9 cellular contexts compared by ENCODE assay signal in the genomic region with DNA sequence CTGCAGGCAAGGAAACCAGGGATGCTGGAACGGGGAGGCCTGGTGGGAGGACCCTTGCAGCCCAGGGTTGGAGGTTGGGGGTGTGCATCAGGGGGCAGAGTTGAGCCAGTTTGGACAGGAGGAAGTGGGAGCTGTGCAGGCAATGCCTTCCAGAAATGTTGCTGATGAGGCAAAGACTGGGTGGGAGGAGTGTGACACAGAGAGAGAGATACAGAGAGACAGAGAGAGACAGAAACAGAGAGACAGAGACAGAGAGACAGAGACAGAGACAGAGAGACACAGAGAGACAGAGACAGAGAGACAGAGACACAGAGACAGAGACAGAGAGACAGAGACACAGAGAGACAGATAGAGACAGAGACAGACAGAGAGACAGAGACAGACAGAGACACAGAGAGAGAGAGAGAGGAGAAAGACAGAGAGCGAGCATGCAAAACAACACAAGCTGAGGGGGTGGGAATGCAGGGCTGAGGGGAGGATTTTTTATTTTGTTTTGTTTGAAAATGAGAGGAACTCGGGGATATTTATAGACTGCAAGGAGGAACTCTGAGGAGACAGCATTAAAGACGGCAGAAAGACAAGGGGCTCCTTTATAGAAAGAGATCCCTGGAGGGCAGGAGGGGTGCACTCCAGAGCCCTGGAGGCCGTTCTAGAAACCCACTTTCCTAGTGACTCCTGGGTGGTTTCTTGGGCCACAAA. TPM values are rescaled to one million over a fixed set of nuclear protein-coding genes. Genes with fewer than 3 reads are reported as not detected.
DNase-seq lines count a peak whose midpoint lies in the region; ATAC-seq, FAIRE-seq and TF ChIP-seq lines count a peak whose summit lies in the region.
"Had no signal": no experiment of that assay in that cellular context is flagged by ENCODE, and none has a peak within 500 bp of the region (broad histone marks: within the 10 kb centered on the region; RNA-seq: fewer than 3 reads in every experiment).

No MANE protein-coding gene starts in this region.

- H3K9me1 ChIP-seq in K562 (ENCODE audit: control insufficient read depth, insufficient read depth, low read length) = no peaks in the 10 kb centered on the region

- ATAC-seq in K562 (no peak), GM19395 (IDR thresholded peaks at IDR 0.05; ENCODE audit: unreplicated experiment) (no peak), HG02623 (IDR thresholded peaks at IDR 0.05; ENCODE audit: unreplicated experiment) (no peak)

- peaks cover 10% of the 10 kb centered on the region; the same call in 1 of the 2 replicates for H4K20me1 ChIP-seq in K562 (replicated peaks; ENCODE audit: control insufficient read depth, insufficient read depth, low read length)

- DNase-seq in SIG-M5 treated with dmso at 0.1 percent for 504 hours (lab: John Stamatoyannopoulos, UW; ENCODE audit: unreplicated experiment) (peak; percentile 74), SIG-M5 (lab: John Stamatoyannopoulos, UW) (no peak), NCI-H1092 treated with DMSO at 0.1 percent for 48 hours (lab: John Stamatoyannopoulos, UW) (peak; percentile 61), K562 (ENCODE audit: extremely low read depth in 1 of 4, low spot score in 3 of 4) (peak in 2 of 4 experiments; percentile 55 to 71), left kidney (ENCODE audit: low read depth, low spot score) (peak; percentile 82), type B pancreatic cell (ENCODE audit: extremely low spot score, unreplicated experiment) (no peak)

- peak overlapping the region; percentile 58 for H2AFZ ChIP-seq in K562 (ENCODE audit: low read depth, low read length)

- no peaks in the 10 kb centered on the region for H3K27me3 Mint-ChIP-seq in type B pancreatic cell

- no peak for TF ChIP-seq POLR2A in K562 (conservative IDR thresholded peaks at IDR 0.05)

- in situ Hi-C loops in K562 (cut with MboI) = no loop called here

- peak overlapping the region; percentile 13 for H3K4me3 Mint-ChIP-seq in type B pancreatic cell

- no TSS peak for BruUV-seq in K562 (replicated peaks; lab: Mats Ljungman, UMichigan)

- POLR2A ChIA-PET in K562 (lab: Yijun Ruan, JAX) = interaction anchor here (0.7 to 1.0 kb wide), 2 partner anchors 14 to 16 kb away, joined by 3 to 4 read pairs; no protein-coding TSS in a partner anchor

- peaks cover 10% of the 10 kb centered on the region for H3K36me3 Mint-ChIP-seq in type B pancreatic cell

- TF ChIP-seq EP300 in K562 (IDR thresholded peaks at IDR 0.05; ENCODE audit: low read length) = no peak

- peak; percentile 82 for FAIRE-seq in K562 (lab: Jason Lieb, UNC)

- H3K36me3 ChIP-seq in K562 (ENCODE audit: control insufficient read depth, insufficient read depth, low read length) = peaks cover 13% of the 10 kb centered on the region

- intact Hi-C loops in K562 (cut with micrococcal nuclease) = loop anchor here (1.0 to 10.0 kb wide), 2 partner anchors 171 to 197 kb away; partner anchors contain the start of genes CFAP99 and ZFYVE28

- H3K4me1 ChIP-seq in K562 (replicated peaks in 1 of 2; ENCODE audit: control insufficient read depth in 2 of 2, insufficient read depth in 2 of 2, low read length in 2 of 2) = peaks cover 11 to 56% of the 10 kb centered on the region in 2 experiments; a peak in 4 of 5 replicates

- H3K9me3 ChIP-seq in K562 (replicated peaks; ENCODE audit: control insufficient read depth, insufficient read depth, low read depth, low read length) = no peaks in the 10 kb centered on the region

- peak; percentile 54 to 66 (median 56); a peak in 4 of 6 replicates for TF ChIP-seq CTCF in K562 (IDR thresholded peaks at IDR 0.05 in 2 of 3, conservative IDR thresholded peaks at IDR 0.05 in 1 of 3; ENCODE audit: insufficient read depth in 2 of 3, low read depth in 1 of 3, low read length in 3 of 3)
- peak; percentile 28 for TF ChIP-seq CTCF in type B pancreatic cell (conservative IDR thresholded peaks at IDR 0.05)

- H3K4me2 ChIP-seq in K562 (ENCODE audit: insufficient read depth, low read length) = no peak overlapping the region

- H3K4me3 ChIP-seq in K562 = no peak overlapping the region
- H3K4me3 ChIP-seq: skin epidermis had no signal

- H3K9me3 Mint-ChIP-seq in type B pancreatic cell = no peaks in the 10 kb centered on the region

- H3K4me1 Mint-ChIP-seq in type B pancreatic cell (ENCODE audit: unreplicated experiment) = peaks cover 42% of the 10 kb centered on the region

- no peaks in the 10 kb centered on the region for H3K27me3 ChIP-seq in K562 (ENCODE audit: control insufficient read depth in 2 of 2, insufficient read depth in 2 of 2, low read length in 2 of 2)

- H3K9ac ChIP-seq in K562 (ENCODE audit: insufficient read depth in 1 of 2, low read depth in 2 of 2, low read length in 2 of 2) = no peak overlapping the region

- CTCF ChIA-PET in K562 (lab: Yijun Ruan, JAX; ENCODE audit: low intra/inter-chr PET ratio) = no interaction called here

- WGBS in K562 (ENCODE audit: insufficient coverage, low coverage, missing lambda C conversion rate) = 58% methylated on average over 5 of the region's 5 CpGs

- peak; percentile 48 to 67 for TF ChIP-seq RAD21 in K562 (CRISPR knock-in tag; conservative IDR thresholded peaks at IDR 0.05 in 1 of 2, IDR thresholded peaks at IDR 0.05 in 1 of 2)

- H3K27ac Mint-ChIP-seq in type B pancreatic cell = no peak overlapping the region

- H3K79me2 ChIP-seq in K562 (ENCODE audit: control insufficient read depth, insufficient read depth, low read length) = peaks cover 31% of the 10 kb centered on the region

- no peak overlapping the region for H3K27ac ChIP-seq in K562 (ENCODE audit: extremely low read depth, low read depth, low read length)

RNA-seq across cellular contexts. Expression of gene HAUS3, which starts 1.9 kb away (rescaled TPM):
- 10.9 and 54.8 TPM in 2 replicates for total RNA-seq in K562 (2011; cell fraction: chromatin; rRNA removed; ENCODE audit: low replicate concordance)
- total RNA-seq in K562 (2011; cell fraction: nucleolus; rRNA removed) = 8.7 and 12.0 TPM in 2 replicates
- total RNA-seq in K562 (2011; cell fraction: nucleoplasm; rRNA removed) = 17.7 and 23.4 TPM in 2 replicates
- total RNA-seq in K562 (2014; rRNA removed) (14.9 and 15.8 TPM in 2 replicates), K562 (2014; rRNA removed; fragmentation: Illumina TruSeq; extraction: Trizol) (25.7 and 29.2 TPM in 2 replicates), K562 (2015; rRNA removed; fragmentation: Illumina TruSeq; extraction: Trizol) (20.1 and 22.3 TPM in 2 replicates), K562 (2021) (19.8 and 20.0 TPM in 2 replicates), type B pancreatic cell (ENCODE audit: low replicate concordance) (12.3 and 19.7 TPM in 2 replicates)
- polyA plus RNA-seq in K562 (2011; rRNA removed) (15.3 and 21.5 TPM in 2 replicates), K562 (2014; fragmentation: Illumina TruSeq; extraction: Trizol) (18.7 and 22.3 TPM in 2 replicates), K562 (2014; fragmentation: Nextera tagmentation; extraction: Ambion mirVana) (1 to 10 TPM; 8.9 to 9.6 TPM), K562 (2014; rRNA removed) (22.8 and 25.0 TPM in 2 replicates)
- polyA plus RNA-seq in K562 (2011; cell fraction: cytosol; rRNA removed) = 6.7 and 9.4 TPM in 2 replicates
- polyA plus RNA-seq in K562 (2011; cell fraction: nucleus; rRNA removed) = 15.3 and 17.4 TPM in 2 replicates
- polyA plus RNA-seq in K562 (2012) = 15.3 and 16.2 TPM in 2 replicates
- 12.1 and 15.7 TPM in 2 replicates for polyA minus RNA-seq in K562 (2011; rRNA and poly(A)+ RNA removed)
- 5.9 and 8.2 TPM in 2 replicates for polyA minus RNA-seq in K562 (2011; cell fraction: cytosol; rRNA and poly(A)+ RNA removed)
- polyA minus RNA-seq in K562 (2011; cell fraction: nucleus; rRNA and poly(A)+ RNA removed) = 8.5 and 14.3 TPM in 2 replicates

RNA-seq across cellular contexts. Expression of gene POLN, which starts 1.9 kb away (rescaled TPM):
- 3.2 and 4.6 TPM in 2 replicates for total RNA-seq in K562 (2011; cell fraction: chromatin; rRNA removed; ENCODE audit: low replicate concordance)
- total RNA-seq in K562 (2011; cell fraction: nucleolus; rRNA removed) = 0.33 and 0.39 TPM in 2 replicates
- 0.37 and 1.5 TPM in 2 replicates for total RNA-seq in K562 (2011; cell fraction: nucleoplasm; rRNA removed)
- total RNA-seq in K562 (2014; rRNA removed) (0.09 and 0.16 TPM in 2 replicates), K562 (2014; rRNA removed; fragmentation: Illumina TruSeq; extraction: Trizol) (0.47 and 0.70 TPM in 2 replicates), K562 (2015; rRNA removed; fragmentation: Illumina TruSeq; extraction: Trizol) (0.72 and 0.91 TPM in 2 replicates), K562 (2021) (0.45 and 0.58 TPM in 2 replicates), type B pancreatic cell (ENCODE audit: low replicate concordance) (4.1 and 4.3 TPM in 2 replicates)
- polyA plus RNA-seq in K562 (2011; rRNA removed) (0.54 and 0.70 TPM in 2 replicates), K562 (2014; fragmentation: Illumina TruSeq; extraction: Trizol) (0.15 and 0.33 TPM in 2 replicates), K562 (2014; fragmentation: Nextera tagmentation; extraction: Ambion mirVana) (under 1 TPM; 0.08 to 0.25 TPM), K562 (2014; rRNA removed) (0.32 and 0.46 TPM in 2 replicates)
- polyA plus RNA-seq in K562 (2011; cell fraction: cytosol; rRNA removed) = 0.12 and 0.25 TPM in 2 replicates
- polyA plus RNA-seq in K562 (2011; cell fraction: nucleus; rRNA removed) = 0.40 and 1.5 TPM in 2 replicates
- 0.33 and 1.5 TPM in 2 replicates for polyA plus RNA-seq in K562 (2012)
- polyA minus RNA-seq in K562 (2011; rRNA and poly(A)+ RNA removed) = 1.2 and 2.1 TPM in 2 replicates
- 0.73 TPM in 1 of 2 replicates, not detected in the other for polyA minus RNA-seq in K562 (2011; cell fraction: cytosol; rRNA and poly(A)+ RNA removed)
- polyA minus RNA-seq in K562 (2011; cell fraction: nucleus; rRNA and poly(A)+ RNA removed) = 0.40 and 0.56 TPM in 2 replicates

RNA-seq across cellular contexts. Expression of gene MXD4, which starts 18.1 kb away (rescaled TPM):
- total RNA-seq in K562 (2011; cell fraction: chromatin; rRNA removed; ENCODE audit: low replicate concordance) = 28.6 and 67.2 TPM in 2 replicates
- total RNA-seq in K562 (2011; cell fraction: nucleolus; rRNA removed) = 27.8 and 29.2 TPM in 2 replicates
- 20.9 and 26.7 TPM in 2 replicates for total RNA-seq in K562 (2011; cell fraction: nucleoplasm; rRNA removed)
- total RNA-seq in K562 (2014; rRNA removed) = 8.8 and 11.2 TPM in 2 replicates
- 1.3 and 1.7 TPM in 2 replicates for total RNA-seq in K562 (2014; rRNA removed; fragmentation: Illumina TruSeq; extraction: Trizol)
- 5.9 and 6.1 TPM in 2 replicates for total RNA-seq in K562 (2015; rRNA removed; fragmentation: Illumina TruSeq; extraction: Trizol)
- 13.5 and 14.0 TPM in 2 replicates for total RNA-seq in K562 (2021)
- 9.1 and 14.4 TPM in 2 replicates for polyA plus RNA-seq in K562 (2011; rRNA removed)
- 10.3 and 17.4 TPM in 2 replicates for polyA plus RNA-seq in K562 (2011; cell fraction: cytosol; rRNA removed)
- polyA plus RNA-seq in K562 (2011; cell fraction: nucleus; rRNA removed) = 49.5 and 56.9 TPM in 2 replicates
- 9.3 and 17.8 TPM in 2 replicates for polyA plus RNA-seq in K562 (2012)
- 4.4 and 7.0 TPM in 2 replicates for polyA plus RNA-seq in K562 (2014; fragmentation: Illumina TruSeq; extraction: Trizol)
- polyA plus RNA-seq in K562 (2014; fragmentation: Nextera tagmentation; extraction: Ambion mirVana) = under 1 TPM; 0.06 to 0.29 TPM
- 8.9 and 10.2 TPM in 2 replicates for polyA plus RNA-seq in K562 (2014; rRNA removed)
- 3.4 and 3.6 TPM in 2 replicates for polyA minus RNA-seq in K562 (2011; rRNA and poly(A)+ RNA removed)
- 4.6 and 8.3 TPM in 2 replicates for polyA minus RNA-seq in K562 (2011; cell fraction: cytosol; rRNA and poly(A)+ RNA removed)
- 13.1 and 22.0 TPM in 2 replicates for polyA minus RNA-seq in K562 (2011; cell fraction: nucleus; rRNA and poly(A)+ RNA removed)
- 59.8 and 79.9 TPM in 2 replicates for total RNA-seq in type B pancreatic cell (ENCODE audit: low replicate concordance)

Comparison
In these comparisons a context has a peak if more than half of its experiments do, and no peak if none do; other contexts are left out.
1. DNase-seq: peak in SIG-M5 treated with dmso at 0.1 percent for 504 hours (single experiment), NCI-H1092 treated with DMSO at 0.1 percent for 48 hours (single experiment) and left kidney (single experiment); none in SIG-M5 (single experiment) and type B pancreatic cell (single experiment).